26 cellular contexts compared by ENCODE assay signal in the genomic region with DNA sequence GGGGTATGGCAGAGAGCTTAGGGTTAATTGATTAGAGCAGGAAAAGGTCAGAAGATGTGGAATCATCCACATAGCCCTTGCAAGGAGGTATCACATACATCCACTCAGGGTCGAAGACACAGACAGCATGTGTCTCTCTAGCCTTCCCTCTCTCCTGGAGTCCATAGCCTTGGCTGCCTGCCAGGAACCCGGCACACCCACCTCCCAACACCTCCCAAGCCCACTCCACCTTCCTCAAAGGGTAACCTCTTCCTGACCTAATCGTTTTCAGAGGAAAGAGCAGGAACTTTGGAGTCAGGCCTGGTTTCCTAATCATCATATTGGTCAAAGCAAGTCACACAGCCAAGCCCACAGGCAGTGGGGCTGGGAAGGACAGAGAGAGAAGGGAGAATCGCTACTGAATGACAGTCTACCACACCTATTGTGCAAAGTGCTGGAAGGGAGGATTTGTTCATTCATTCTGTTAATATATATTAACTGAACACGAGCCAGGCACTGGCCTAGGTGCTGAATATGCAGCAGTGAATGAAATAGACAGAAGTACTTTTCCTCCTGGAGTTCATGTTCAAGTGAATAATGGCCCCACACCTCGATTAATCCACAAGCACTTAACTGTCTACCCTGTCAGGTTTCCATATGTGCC.
DNase-seq lines count a peak whose midpoint lies in the region; ATAC-seq, FAIRE-seq and TF ChIP-seq lines count a peak whose summit lies in the region.
"Had no signal": no experiment of that assay in that cellular context is flagged by ENCODE, and none has a peak within 500 bp of the region (broad histone marks: within the 10 kb centered on the region; RNA-seq: fewer than 3 reads in every experiment).

No MANE protein-coding gene starts in this region.

- TF ChIP-seq CTCF in GM12878 (IDR thresholded peaks at IDR 0.05 in 2 of 3, conservative IDR thresholded peaks at IDR 0.05 in 1 of 3; ENCODE audit: control insufficient read depth in 2 of 3, extremely low read depth in 1 of 3, insufficient read depth in 1 of 3, low read depth in 3 of 3, low read length in 3 of 3) = no peak
- TF ChIP-seq CTCF in esophagus muscularis mucosa (IDR thresholded peaks at IDR 0.05) = no peak
- no peak for TF ChIP-seq CTCF in A673 (conservative IDR thresholded peaks at IDR 0.05; ENCODE audit: low read depth, low read length)

- 10 to 15% methylated on average over 6 of the region's 6 CpGs for WGBS in GM23248 (ENCODE audit: low coverage in 1 of 2, low lambda C conversion rate in 2 of 2, missing lambda C conversion rate in 2 of 2), 2 experiments
- WGBS in GM12878 (ENCODE audit: insufficient coverage, insufficient replicate concordance, low lambda C conversion rate, missing lambda C conversion rate) = 5% methylated on average over 6 of the region's 6 CpGs
- WGBS in esophagus muscularis mucosa = 38% methylated on average over 6 of the region's 6 CpGs

- no peaks in the 10 kb centered on the region for H4K20me1 ChIP-seq in GM23248 (ENCODE audit: insufficient read depth)
- no peaks in the 10 kb centered on the region for H4K20me1 ChIP-seq in GM12878 (ENCODE audit: control insufficient read depth, insufficient read depth)

- RAD21 ChIA-PET in GM12878 (lab: Charles Lee; ENCODE audit: unreplicated experiment) = no interaction called here

- TF ChIP-seq RAD21 in GM12878 (IDR thresholded peaks at IDR 0.05; ENCODE audit: insufficient read depth, low read depth, low read length) = no peak

- no peaks in the 10 kb centered on the region for H3F3A ChIP-seq in GM23248 (ENCODE audit: insufficient read depth)

- SMC1A ChIA-PET in GM12878 (lab: Charles Lee; ENCODE audit: uncharacterized antibody, unreplicated experiment) = no interaction called here

- CTCF ChIA-PET in GM12878 (lab: Yijun Ruan, JAX) (interaction anchor here (1.1 kb wide), 1 partner anchor 27 kb away, joined by 4 read pairs; no protein-coding TSS in a partner anchor), A673 (lab: Charles Lee) (no interaction called here)

- TF ChIP-seq EP300 in GM12878 (IDR thresholded peaks at IDR 0.05; ENCODE audit: borderline replicate concordance in 1 of 2, control insufficient read depth in 1 of 2, low read depth in 2 of 2, low read length in 2 of 2) (no peak), esophagus muscularis mucosa (IDR thresholded peaks at IDR 0.05) (no peak)

- FAIRE-seq in GM12878 (lab: Jason Lieb, UNC) = no peak
- FAIRE-seq: astrocyte, endometrium, HepG2 had no signal

- intact Hi-C loops in GM12878 (cut with micrococcal nuclease; ENCODE audit: unreplicated experiment) (no loop called here), esophagus muscularis mucosa (cut with DNase I) (no loop called here), A673 (cut with micrococcal nuclease; ENCODE audit: unreplicated experiment) (no loop called here)

- POLR2A ChIA-PET in GM12878 (lab: Charles Lee) (no interaction called here), A673 (lab: Charles Lee; ENCODE audit: low non-redundant PET) (no interaction called here)

- no peak overlapping the region for H2AFZ ChIP-seq in GM23248
- H2AFZ ChIP-seq in GM12878 (ENCODE audit: control insufficient read depth, low read depth, low read length) = no peak overlapping the region

- H3K27me3 ChIP-seq in GM23248 (replicated peaks; ENCODE audit: insufficient read depth) (peaks cover 56% of the 10 kb centered on the region), MG63 (no peaks in the 10 kb centered on the region), GM12878 (replicated peaks in 1 of 2; ENCODE audit: control insufficient read depth in 2 of 2, insufficient read depth in 2 of 2, low read length in 1 of 2) (peaks cover 2 to 4% of the 10 kb centered on the region in 2 experiments; a peak in 3 of 4 replicates), esophagus muscularis mucosa (peaks cover 0 to 17% (median 0%) of the 10 kb centered on the region in 4 donors), A673 (replicated peaks; ENCODE audit: insufficient read depth, low read depth, low read length, poor library complexity) (no peaks in the 10 kb centered on the region)
- H3K27me3 ChIP-seq: SJCRH30 had no signal

- TF ChIP-seq POLR2A in GM12878 (IDR thresholded peaks at IDR 0.05; ENCODE audit: low read depth, low read length) = no peak
- no peak for TF ChIP-seq POLR2A in esophagus muscularis mucosa (IDR thresholded peaks at IDR 0.05; ENCODE audit: low read depth)

- no peaks in the 10 kb centered on the region for H3K4me1 ChIP-seq in GM23248 (ENCODE audit: insufficient read depth)
- H3K4me1 ChIP-seq in GM12878 (ENCODE audit: control insufficient read depth, insufficient read depth, low read length) = no peaks in the 10 kb centered on the region
- peaks cover 0 to 7% (median 0%) of the 10 kb centered on the region in 4 donors for H3K4me1 ChIP-seq in esophagus muscularis mucosa
- H3K4me1 ChIP-seq in A673 (ENCODE audit: insufficient read depth, low read length, poor library complexity, severe bottlenecking) = peaks cover 3% of the 10 kb centered on the region
- H3K4me1 ChIP-seq: Caco-2, HAP-1 had no signal

- H3K9me2 ChIP-seq in GM23248 (ENCODE audit: insufficient read depth) = no peaks in the 10 kb centered on the region

- no peak overlapping the region for H3K27ac ChIP-seq in GM23248
- H3K27ac ChIP-seq in GM12878 (ENCODE audit: control insufficient read depth, insufficient read depth) = no peak overlapping the region
- H3K27ac ChIP-seq in esophagus muscularis mucosa (replicated peaks in 1 of 4) = no peak overlapping the region
- no peak overlapping the region for H3K27ac ChIP-seq in A673 (ENCODE audit: low read depth, low read length, poor library complexity, severe bottlenecking)
- H3K27ac ChIP-seq: coronary artery, SJCRH30 had no signal

- H3K4me3 ChIP-seq in GM23248 = no peak overlapping the region
- no peak overlapping the region for H3K4me3 ChIP-seq in MG63
- no peak overlapping the region for H3K4me3 ChIP-seq in GM12878
- H3K4me3 ChIP-seq in esophagus muscularis mucosa = no peak overlapping the region
- H3K4me3 ChIP-seq in A673 (ENCODE audit: low read depth, low read length, poor library complexity, severe bottlenecking) = no peak overlapping the region
- H3K4me3 ChIP-seq: coronary artery, HAP-1, SJCRH30 had no signal

- no peak for ATAC-seq in GM12878
- ATAC-seq in GM18870 (IDR thresholded peaks at IDR 0.05; ENCODE audit: unreplicated experiment) = no peak
- ATAC-seq: HepG2; natural killer cell treated with Interleukin-12 subunit alpha and Interleukin-12 subunit beta and Interleukin-15 and Interleukin-18, amount 100 ng/mL, for 72 hours had no signal

- in situ Hi-C loops in GM23248 (cut with MboI) = loop anchor here (25.0 kb wide), 1 partner anchor 524 kb away; no protein-coding TSS in a partner anchor
- in situ Hi-C loops in GM12878 (cut with MboI) = no loop called here

- DNase-seq in GM23248 (peak; percentile 48), MG63 (peak; percentile 21), GM12878 (ENCODE audit: low read depth, low spot score) (no peak), kidney tubule cell (ENCODE audit: low spot score) (peak; percentile 29), esophagus muscularis mucosa (ENCODE audit: extremely low spot score) (no peak), A673 (ENCODE audit: low spot score) (no peak)
- DNase-seq: activated CD4-positive, CD25-positive, alpha-beta regulatory T cell; activated CD8-positive, alpha-beta memory T cell treated with anti-CD3 and anti-CD28 coated beads for 24 hours; activated naive CD4-positive, alpha-beta T cell treated with anti-CD3 and anti-CD28 coated beads, Interleukin-2, amount 10 ng/mL, durations not matched to agents 7 days and 5 days; activated T-cell treated with anti-CD3 and anti-CD28 coated beads, Interleukin-2, amount 50 U/mL, for 48 hours; Caco-2; hypothalamus; NCI-H2029; NCI-H526; OCI-M1; SJCRH30; stimulated activated CD4-positive, alpha-beta T cell treated with anti-CD3 and anti-CD28 coated beads, Interleukin-2, amount 100 ng/mL, for 24 hours; stimulated activated naive CD4-positive, alpha-beta T cell treated with Interleukin-2 at 50 U/mL for 16 hours; trophoblast cell had no signal

- no peaks in the 10 kb centered on the region for H3K9me3 ChIP-seq in GM23248 (ENCODE audit: low read depth)
- no peaks in the 10 kb centered on the region for H3K9me3 ChIP-seq in MG63
- no peaks in the 10 kb centered on the region for H3K9me3 ChIP-seq in GM12878 (replicated peaks; ENCODE audit: control insufficient read depth, insufficient read depth, low read length)
- no peaks in the 10 kb centered on the region for H3K9me3 ChIP-seq in esophagus muscularis mucosa
- H3K9me3 ChIP-seq in A673 (ENCODE audit: low read depth, low read length, poor library complexity, severe bottlenecking) = no peaks in the 10 kb centered on the region
- H3K9me3 ChIP-seq: Caco-2, HAP-1, SJCRH30 had no signal

- no peaks in the 10 kb centered on the region for H3K36me3 ChIP-seq in GM23248 (ENCODE audit: low read depth)
- H3K36me3 ChIP-seq in MG63 = no peaks in the 10 kb centered on the region
- H3K36me3 ChIP-seq in GM12878 (ENCODE audit: control insufficient read depth in 2 of 2, insufficient read depth in 2 of 2, low read length in 1 of 2) = no peaks in the 10 kb centered on the region
- H3K36me3 ChIP-seq in esophagus muscularis mucosa = no peaks in the 10 kb centered on the region
- H3K36me3 ChIP-seq in A673 (ENCODE audit: insufficient read depth, low read length, poor library complexity, severe bottlenecking) = no peaks in the 10 kb centered on the region
- H3K36me3 ChIP-seq: HAP-1, SJCRH30 had no signal

- H3K79me2 ChIP-seq in GM23248 (ENCODE audit: insufficient read depth) = no peaks in the 10 kb centered on the region
- H3K79me2 ChIP-seq in GM12878 (ENCODE audit: control insufficient read depth, insufficient read depth, low read length) = no peaks in the 10 kb centered on the region

- H3K9ac ChIP-seq in GM23248 = no peak overlapping the region
- H3K9ac ChIP-seq in GM12878 (ENCODE audit: control insufficient read depth, insufficient read depth, low read length) = no peak overlapping the region

- BruUV-seq in GM12878 (replicated peaks; lab: Mats Ljungman, UMichigan) (no TSS peak), A673 (replicated peaks; lab: Mats Ljungman, UMichigan) (no TSS peak)

- H3K4me2 ChIP-seq in GM23248 (ENCODE audit: unreplicated experiment) (no peak overlapping the region), GM12878 (ENCODE audit: control insufficient read depth, insufficient read depth) (no peak overlapping the region)

Comparison
In these comparisons a context has a peak if more than half of its experiments do, and no peak if none do; other contexts are left out.
1. DNase-seq: peak in GM23248 (single experiment), MG63 (single experiment) and kidney tubule cell (single experiment); none in GM12878 (single experiment), esophagus muscularis mucosa (single experiment) and A673 (single experiment).